In the genomic region with DNA sequence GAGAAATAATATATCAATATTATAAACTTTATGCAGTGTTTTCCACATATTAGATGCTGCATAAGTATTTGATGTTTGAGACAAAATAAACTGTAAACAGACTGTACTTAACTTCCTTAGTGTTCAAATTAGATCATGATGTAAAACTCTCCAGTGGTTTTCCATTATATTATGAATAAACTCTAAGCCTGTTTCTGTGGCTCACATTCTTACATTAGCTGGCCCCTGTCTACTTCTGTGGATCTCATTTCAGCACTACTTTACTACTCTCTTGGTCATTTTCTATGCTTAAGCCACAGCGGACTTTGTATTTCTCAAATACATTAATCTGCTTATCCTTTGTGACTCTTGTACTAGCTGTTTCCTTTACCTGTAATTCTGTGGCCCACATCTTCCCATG, we compare ENCODE assay signal across 1 cellular context.
TF ChIP-seq lines count a peak whose summit lies in the region.

No MANE protein-coding gene starts in this region.

TF ChIP-seq in SK-N-SH treated with all-trans-retinoic acid at 6 μM for 48 hours, 23 proteins besides CTCF, POLR2A, EP300 and RAD21 (continued from another document):
- TF ChIP-seq, protein P1, sequence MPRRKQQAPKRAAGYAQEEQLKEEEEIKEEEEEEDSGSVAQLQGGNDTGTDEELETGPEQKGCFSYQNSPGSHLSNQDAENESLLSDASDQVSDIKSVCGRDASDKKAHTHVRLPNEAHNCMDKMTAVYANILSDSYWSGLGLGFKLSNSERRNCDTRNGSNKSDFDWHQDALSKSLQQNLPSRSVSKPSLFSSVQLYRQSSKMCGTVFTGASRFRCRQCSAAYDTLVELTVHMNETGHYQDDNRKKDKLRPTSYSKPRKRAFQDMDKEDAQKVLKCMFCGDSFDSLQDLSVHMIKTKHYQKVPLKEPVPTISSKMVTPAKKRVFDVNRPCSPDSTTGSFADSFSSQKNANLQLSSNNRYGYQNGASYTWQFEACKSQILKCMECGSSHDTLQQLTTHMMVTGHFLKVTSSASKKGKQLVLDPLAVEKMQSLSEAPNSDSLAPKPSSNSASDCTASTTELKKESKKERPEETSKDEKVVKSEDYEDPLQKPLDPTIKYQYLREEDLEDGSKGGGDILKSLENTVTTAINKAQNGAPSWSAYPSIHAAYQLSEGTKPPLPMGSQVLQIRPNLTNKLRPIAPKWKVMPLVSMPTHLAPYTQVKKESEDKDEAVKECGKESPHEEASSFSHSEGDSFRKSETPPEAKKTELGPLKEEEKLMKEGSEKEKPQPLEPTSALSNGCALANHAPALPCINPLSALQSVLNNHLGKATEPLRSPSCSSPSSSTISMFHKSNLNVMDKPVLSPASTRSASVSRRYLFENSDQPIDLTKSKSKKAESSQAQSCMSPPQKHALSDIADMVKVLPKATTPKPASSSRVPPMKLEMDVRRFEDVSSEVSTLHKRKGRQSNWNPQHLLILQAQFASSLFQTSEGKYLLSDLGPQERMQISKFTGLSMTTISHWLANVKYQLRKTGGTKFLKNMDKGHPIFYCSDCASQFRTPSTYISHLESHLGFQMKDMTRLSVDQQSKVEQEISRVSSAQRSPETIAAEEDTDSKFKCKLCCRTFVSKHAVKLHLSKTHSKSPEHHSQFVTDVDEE (CRISPR knock-in tag; IDR thresholded peaks at IDR 0.05): no peak
- TF ChIP-seq ZNF565 (CRISPR knock-in tag; conservative IDR thresholded peaks at IDR 0.05; ENCODE audit: low read depth): no peak
- TF ChIP-seq TCF4 (CRISPR knock-in tag; IDR thresholded peaks at IDR 0.05; ENCODE audit: borderline replicate concordance): no peak
- no peak for TF ChIP-seq ISL1 (CRISPR knock-in tag; IDR thresholded peaks at IDR 0.05)
- TF ChIP-seq, protein P2, sequence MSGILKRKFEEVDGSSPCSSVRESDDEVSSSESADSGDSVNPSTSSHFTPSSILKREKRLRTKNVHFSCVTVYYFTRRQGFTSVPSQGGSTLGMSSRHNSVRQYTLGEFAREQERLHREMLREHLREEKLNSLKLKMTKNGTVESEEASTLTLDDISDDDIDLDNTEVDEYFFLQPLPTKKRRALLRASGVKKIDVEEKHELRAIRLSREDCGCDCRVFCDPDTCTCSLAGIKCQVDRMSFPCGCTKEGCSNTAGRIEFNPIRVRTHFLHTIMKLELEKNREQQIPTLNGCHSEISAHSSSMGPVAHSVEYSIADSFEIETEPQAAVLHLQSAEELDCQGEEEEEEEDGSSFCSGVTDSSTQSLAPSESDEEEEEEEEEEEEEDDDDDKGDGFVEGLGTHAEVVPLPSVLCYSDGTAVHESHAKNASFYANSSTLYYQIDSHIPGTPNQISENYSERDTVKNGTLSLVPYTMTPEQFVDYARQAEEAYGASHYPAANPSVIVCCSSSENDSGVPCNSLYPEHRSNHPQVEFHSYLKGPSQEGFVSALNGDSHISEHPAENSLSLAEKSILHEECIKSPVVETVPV (CRISPR knock-in tag; IDR thresholded peaks at IDR 0.05): no peak
- TF ChIP-seq BACH2 (CRISPR knock-in tag; IDR thresholded peaks at IDR 0.05; ENCODE audit: borderline replicate concordance): no peak
- TF ChIP-seq CSDC2 (CRISPR knock-in tag; IDR thresholded peaks at IDR 0.05): no peak
